Comparison of ENCODE assay signal across 2 cellular contexts in the genomic region with DNA sequence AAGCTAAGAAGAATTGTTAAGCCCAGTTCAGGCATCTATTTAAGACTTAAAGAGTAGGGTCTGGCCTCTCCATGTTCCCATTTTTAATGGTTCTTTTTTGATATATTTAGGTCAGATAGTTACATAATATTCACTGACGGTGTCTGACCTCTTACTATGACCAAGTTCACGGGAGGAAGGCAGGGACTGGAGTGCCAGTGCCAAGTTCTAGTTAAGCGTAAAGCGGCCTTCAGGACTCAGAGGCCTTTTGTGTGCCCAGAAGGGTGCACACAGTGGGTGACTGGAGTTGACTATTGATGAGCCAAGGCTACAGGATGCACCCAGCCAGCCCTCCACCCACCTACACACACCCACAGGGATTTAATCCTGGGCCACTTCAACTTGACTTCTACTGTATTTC.
TF ChIP-seq lines count a peak whose summit lies in the region.

No MANE protein-coding gene starts in this region.

TF ChIP-seq in HepG2, 621 proteins besides CTCF, POLR2A, EP300 and RAD21:
- TF ChIP-seq ZNF382 (CRISPR knock-in tag; IDR thresholded peaks at IDR 0.05; ENCODE audit: borderline replicate concordance) (no peak), ZNF33B (CRISPR knock-in tag; IDR thresholded peaks at IDR 0.05) (no peak)
- TF ChIP-seq, protein P1, sequence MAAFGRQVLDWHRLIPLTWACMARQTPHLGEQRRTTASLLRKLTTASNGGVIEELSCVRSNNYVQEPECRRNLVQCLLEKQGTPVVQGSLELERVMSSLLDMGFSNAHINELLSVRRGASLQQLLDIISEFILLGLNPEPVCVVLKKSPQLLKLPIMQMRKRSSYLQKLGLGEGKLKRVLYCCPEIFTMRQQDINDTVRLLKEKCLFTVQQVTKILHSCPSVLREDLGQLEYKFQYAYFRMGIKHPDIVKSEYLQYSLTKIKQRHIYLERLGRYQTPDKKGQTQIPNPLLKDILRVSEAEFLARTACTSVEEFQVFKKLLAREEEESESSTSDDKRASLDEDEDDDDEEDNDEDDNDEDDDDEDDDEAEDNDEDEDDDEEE (CRISPR knock-in tag; IDR thresholded peaks at IDR 0.05), result no peak
TF ChIP-seq in HepG2: peak in this region for 0.

TF ChIP-seq in H1, 55 proteins besides CTCF, POLR2A, EP300 and RAD21:
- no peak for TF ChIP-seq CREB1 (IDR thresholded peaks at IDR 0.05)
- no peak for TF ChIP-seq SIN3A (conservative IDR thresholded peaks at IDR 0.05 in 1 of 2, IDR thresholded peaks at IDR 0.05 in 1 of 2; ENCODE audit: low read depth in 1 of 2, low read length in 2 of 2)
- no peak for TF ChIP-seq KDM1A (IDR thresholded peaks at IDR 0.05; ENCODE audit: borderline replicate concordance, low read length)
- TF ChIP-seq ZNF274 (IDR thresholded peaks at IDR 0.05; ENCODE audit: borderline replicate concordance, extremely low read depth, low read length), result no peak
- TF ChIP-seq, protein P2, sequence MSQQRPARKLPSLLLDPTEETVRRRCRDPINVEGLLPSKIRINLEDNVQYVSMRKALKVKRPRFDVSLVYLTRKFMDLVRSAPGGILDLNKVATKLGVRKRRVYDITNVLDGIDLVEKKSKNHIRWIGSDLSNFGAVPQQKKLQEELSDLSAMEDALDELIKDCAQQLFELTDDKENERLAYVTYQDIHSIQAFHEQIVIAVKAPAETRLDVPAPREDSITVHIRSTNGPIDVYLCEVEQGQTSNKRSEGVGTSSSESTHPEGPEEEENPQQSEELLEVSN (IDR thresholded peaks at IDR 0.05), result no peak
- TF ChIP-seq CEBPB (IDR thresholded peaks at IDR 0.05; ENCODE audit: low read depth, low read length), result no peak
- TF ChIP-seq EGR1 (IDR thresholded peaks at IDR 0.05; ENCODE audit: borderline replicate concordance, low read depth, low read length), result no peak
- no peak for TF ChIP-seq HDAC6 (IDR thresholded peaks at IDR 0.05; ENCODE audit: low read depth, low read length)
- TF ChIP-seq TCF12 (IDR thresholded peaks at IDR 0.05; ENCODE audit: low read depth, low read length), result no peak
- TF ChIP-seq CTBP2 (IDR thresholded peaks at IDR 0.05; ENCODE audit: borderline replicate concordance, insufficient read depth, insufficient read length, low read length), result no peak
- no peak for TF ChIP-seq NANOG (IDR thresholded peaks at IDR 0.05; ENCODE audit: insufficient read depth, low read depth, low read length, poor library complexity, severe bottlenecking)
